Comparison of ENCODE assay signal across 8 cellular contexts in genomic region chr3:113051222-113051804, GRCh38.
DNase-seq lines count a peak whose midpoint lies in the region; ATAC-seq, FAIRE-seq and TF ChIP-seq lines count a peak whose summit lies in the region.

No MANE protein-coding gene starts in this region.

- TF ChIP-seq CTCF in MCF 10A (IDR thresholded peaks at IDR 0.05; ENCODE audit: unreplicated experiment) = peak; percentile 85

- POLR2A ChIA-PET in MCF 10A (lab: Yijun Ruan, JAX) = no interaction called here

- H3K27ac Mint-ChIP-seq in MCF 10A (ENCODE audit: low read depth, unreplicated experiment) = no peak overlapping the region

- H3K4me3 Mint-ChIP-seq in MCF 10A (ENCODE audit: unreplicated experiment) = no peak overlapping the region

- no peaks in the 10 kb centered on the region for H3K4me1 Mint-ChIP-seq in MCF 10A (ENCODE audit: insufficient read depth, unreplicated experiment)

- CTCF ChIA-PET in MCF 10A (lab: Yijun Ruan, JAX) = interaction anchor here (0.6 to 6.5 kb wide), 11 partner anchors 10 to 545 kb away, joined by 3 to 104 read pairs (median 3); no protein-coding TSS in a partner anchor

- no peaks in the 10 kb centered on the region for H3K9me3 Mint-ChIP-seq in MCF 10A (ENCODE audit: unreplicated experiment)

- FAIRE-seq in A204.1 (lab: Jason Lieb, UNC) = peak; percentile 66

- H3K27me3 Mint-ChIP-seq in MCF 10A (ENCODE audit: insufficient read depth, unreplicated experiment) = no peaks in the 10 kb centered on the region

- intact Hi-C loops in MCF 10A (cut with micrococcal nuclease) = loop anchor here (1.0 to 5.0 kb wide), 6 partner anchors 85 to 575 kb away; partner anchors contain the start of gene BOC

- BruUV-seq in MCF 10A (replicated peaks; lab: Mats Ljungman, UMichigan) = no TSS peak

- ATAC-seq in GM18517 (IDR thresholded peaks at IDR 0.05; ENCODE audit: unreplicated experiment) (peak; percentile 99), HG03060 (IDR thresholded peaks at IDR 0.05; ENCODE audit: low read depth, unreplicated experiment) (peak; percentile 90)

- DNase-seq in NCI-H2107 treated with DMSO at 0.1 percent for 48 hours (lab: John Stamatoyannopoulos, UW; ENCODE audit: unreplicated experiment) = peak; percentile 76
- DNase-seq in UCSD-AML1 (lab: John Stamatoyannopoulos, UW; ENCODE audit: unreplicated experiment) = peak; percentile 71
- peak; percentile 80 for DNase-seq in MCF 10A (ENCODE audit: unreplicated experiment)
- DNase-seq in inferior parietal cortex (ENCODE audit: extremely low spot score) = peak; percentile 98
- peak; percentile 77 to 96 (median 80) for DNase-seq in stimulated activated CD4-positive, alpha-beta T cell treated with anti-CD3 and anti-CD28 coated beads, Interleukin-12 subunit alpha, Interleukin-12 subunit beta, amount 100 ng/mL, for 48 hours (ENCODE audit: low read depth in 2 of 3, low spot score in 1 of 3)

- no peaks in the 10 kb centered on the region for H3K36me3 Mint-ChIP-seq in MCF 10A (ENCODE audit: insufficient read depth, unreplicated experiment)

Comparison
In these comparisons a context has a peak if more than half of its experiments do, and no peak if none do; other contexts are left out.
1. Peak in every context shown above with its lines: DNase-seq and ATAC-seq.